In genomic region chr12:7219599-7220243, GRCh38 we compare ENCODE assay signal across 8 cellular contexts. TPM values are rescaled to one million over a fixed set of nuclear protein-coding genes. Genes with fewer than 3 reads are reported as not detected.
DNase-seq lines count a peak whose midpoint lies in the region; ATAC-seq and TF ChIP-seq lines count a peak whose summit lies in the region.

No MANE protein-coding gene starts in this region.

- no peaks in the 10 kb centered on the region for H3K4me1 ChIP-seq in CD4-positive, CD25-positive, alpha-beta regulatory T cell (ENCODE audit: control insufficient read depth, insufficient read depth, low read length, poor library complexity, severe bottlenecking)
- no peaks in the 10 kb centered on the region for H3K4me1 ChIP-seq in endodermal cell (ENCODE audit: control insufficient read depth, insufficient read depth, low read length)

- peak in 1 of 2 donors; percentile 65 for ATAC-seq in CD4-positive, CD25-positive, alpha-beta regulatory T cell (ENCODE audit: low read depth in 2 of 2)
- ATAC-seq in HG03354 (IDR thresholded peaks at IDR 0.05; ENCODE audit: poor library complexity, severe bottlenecking, unreplicated experiment) (peak; percentile 50), HG03460 (IDR thresholded peaks at IDR 0.05; ENCODE audit: unreplicated experiment) (no peak)

- no peak overlapping the region for H3K4me3 ChIP-seq in CD4-positive, CD25-positive, alpha-beta regulatory T cell (ENCODE audit: low read depth, low read length)
- peak overlapping the region; percentile 1 for H3K4me3 ChIP-seq in endodermal cell (ENCODE audit: low read length)

- H3K36me3 Mint-ChIP-seq in CD4-positive, CD25-positive, alpha-beta regulatory T cell, result no peaks in the 10 kb centered on the region
- peaks cover 9% of the 10 kb centered on the region for H3K36me3 Mint-ChIP-seq in endodermal cell (ENCODE audit: low read depth)

- H3K27ac Mint-ChIP-seq in CD4-positive, CD25-positive, alpha-beta regulatory T cell, result no peak overlapping the region
- H3K27ac Mint-ChIP-seq in endodermal cell, result no peak overlapping the region

- no peaks in the 10 kb centered on the region for H3K27me3 Mint-ChIP-seq in CD4-positive, CD25-positive, alpha-beta regulatory T cell
- no peaks in the 10 kb centered on the region for H3K27me3 Mint-ChIP-seq in endodermal cell (ENCODE audit: insufficient read depth)

- WGBS in endodermal cell (ENCODE audit: insufficient coverage in 1 of 2, insufficient read length in 1 of 2), 2 experiments, result 17 to 27% methylated on average over 2 to 3 of the region's 3 CpGs

- H3K4me1 Mint-ChIP-seq in CD4-positive, CD25-positive, alpha-beta regulatory T cell, result no peaks in the 10 kb centered on the region
- peaks cover 7% of the 10 kb centered on the region for H3K4me1 Mint-ChIP-seq in endodermal cell

- H3K36me3 ChIP-seq in CD4-positive, CD25-positive, alpha-beta regulatory T cell (ENCODE audit: control insufficient read depth, insufficient read depth, low read length), result no peaks in the 10 kb centered on the region
- H3K36me3 ChIP-seq in endodermal cell (ENCODE audit: control insufficient read depth, insufficient read depth, low read length), result no peaks in the 10 kb centered on the region

- no peak overlapping the region for H3K9ac ChIP-seq in endodermal cell (ENCODE audit: extremely low read depth, low read length, poor library complexity, severe bottlenecking)

- peak; percentile 100 for TF ChIP-seq CTCF in endodermal cell (conservative IDR thresholded peaks at IDR 0.05)

- no peaks in the 10 kb centered on the region for H3K9me3 ChIP-seq in CD4-positive, CD25-positive, alpha-beta regulatory T cell (ENCODE audit: control insufficient read depth in 2 of 2, low read length in 2 of 2)
- H3K9me3 ChIP-seq in endodermal cell (ENCODE audit: control insufficient read depth, low read length), result peaks cover 23% of the 10 kb centered on the region

- DNase-seq in CD4-positive, CD25-positive, alpha-beta regulatory T cell, result peak; percentile 49 to 78 (median 69)
- DNase-seq in NCI-H82 treated with DMSO at 0.1 percent for 48 hours (lab: John Stamatoyannopoulos, UW; ENCODE audit: unreplicated experiment) (peak; percentile 19), endodermal cell (peak; percentile 91), middle frontal gyrus (ENCODE audit: extremely low spot score, low spot score) (peak; percentile 67)
- peak; percentile 83 for DNase-seq in activated CD8-positive, alpha-beta memory T cell treated with anti-CD3 and anti-CD28 coated beads for 24 hours
- DNase-seq in stimulated activated CD8-positive, alpha-beta memory T cell treated with anti-CD3 and anti-CD28 coated beads, Interleukin-4, amount 100 ng/mL, for 1 hour (ENCODE audit: low read depth in 2 of 2, low spot score in 1 of 2), result peak; percentile 42 to 48

- peaks cover 0 to 4% (median 0%) of the 10 kb centered on the region in 7 donors for H3K9me3 Mint-ChIP-seq in CD4-positive, CD25-positive, alpha-beta regulatory T cell
- H3K9me3 Mint-ChIP-seq in endodermal cell, result peaks cover 28% of the 10 kb centered on the region

- H3K4me3 Mint-ChIP-seq in CD4-positive, CD25-positive, alpha-beta regulatory T cell, result no peak overlapping the region
- no peak overlapping the region for H3K4me3 Mint-ChIP-seq in endodermal cell

- H3K27ac ChIP-seq in CD4-positive, CD25-positive, alpha-beta regulatory T cell (ENCODE audit: insufficient read depth, low read length, poor library complexity, severe bottlenecking), result no peak overlapping the region
- no peak overlapping the region for H3K27ac ChIP-seq in endodermal cell (ENCODE audit: low read depth, low read length)

- H3K27me3 ChIP-seq in CD4-positive, CD25-positive, alpha-beta regulatory T cell (ENCODE audit: control insufficient read depth, insufficient read depth, low read length), result no peaks in the 10 kb centered on the region
- H3K27me3 ChIP-seq in endodermal cell (ENCODE audit: control insufficient read depth, insufficient read depth, low read length, poor library complexity, severe bottlenecking), result no peaks in the 10 kb centered on the region

RNA-seq across cellular contexts. Expression of gene PEX5, which starts 30.2 kb away (rescaled TPM):
- 17.6 TPM for total RNA-seq in CD4-positive, CD25-positive, alpha-beta regulatory T cell
- 10 to 100 TPM; 10.3 to 16.2 (median 12.8) TPM for polyA plus RNA-seq in CD4-positive, CD25-positive, alpha-beta regulatory T cell
- 100 to 1,000 TPM in 1 of 2 donors, 10 to 100 TPM in 1; 73.5 to 106 TPM for total RNA-seq in endodermal cell
- polyA plus RNA-seq in endodermal cell (2013, experiment 1 of 2), result 32.8 TPM
- polyA plus RNA-seq in endodermal cell (2013, experiment 2 of 2), result 25.4 TPM

Comparison
In these comparisons a context has a peak if more than half of its experiments do, and no peak if none do; other contexts are left out.
1. DNase-seq: peak in every context shown above with its lines; median percentile 91 in endodermal cell; 83 in activated CD8-positive, alpha-beta memory T cell treated with anti-CD3 and anti-CD28 coated beads for 24 hours; 69 in CD4-positive, CD25-positive, alpha-beta regulatory T cell; 67 in middle frontal gyrus; 45 in stimulated activated CD8-positive, alpha-beta memory T cell treated with anti-CD3 and anti-CD28 coated beads, Interleukin-4, amount 100 ng/mL, for 1 hour; 19 in NCI-H82 treated with DMSO at 0.1 percent for 48 hours.